27 cellular contexts compared by ENCODE assay signal in genomic region chr12:109612003-109612402, GRCh38. TPM values are rescaled to one million over a fixed set of nuclear protein-coding genes. Genes with fewer than 3 reads are reported as not detected.
DNase-seq lines count a peak whose midpoint lies in the region; ATAC-seq, FAIRE-seq and TF ChIP-seq lines count a peak whose summit lies in the region.
"Had no signal": no experiment of that assay in that cellular context is flagged by ENCODE, and none has a peak within 500 bp of the region (broad histone marks: within the 10 kb centered on the region; RNA-seq: fewer than 3 reads in every experiment).

No MANE protein-coding gene starts in this region.

- peak overlapping the region; percentile 50; the same call in 1 of the 2 replicates for H2BK12ac ChIP-seq in H1 (ENCODE audit: low read depth, low read length)

- WGBS in HepG2 (ENCODE audit: low lambda C conversion rate) = 70% methylated on average over 1 of the region's 3 CpGs
- 67% methylated on average over 2 of the region's 3 CpGs for WGBS in right lobe of liver (ENCODE audit: insufficient coverage, low coverage, low lambda C conversion rate, missing lambda C conversion rate)
- WGBS in H1 (ENCODE audit: extremely low coverage in 1 of 2, insufficient coverage in 1 of 2, insufficient read length in 1 of 2, insufficient replicate concordance in 2 of 2, low coverage in 1 of 2, low lambda C conversion rate in 2 of 2, missing lambda C conversion rate in 1 of 2), 2 experiments = 96% methylated on average over 3 of the region's 3 CpGs; no CpG with 5 or more reads in 1 of the 2 experiments
- 86 to 97% (median 86%) methylated on average over 3 of the region's 3 CpGs for WGBS in stomach, 5 donors

- H3K23ac ChIP-seq in H1 (ENCODE audit: insufficient read length) = no peak overlapping the region

- no peak overlapping the region for H4K8ac ChIP-seq in H1 (ENCODE audit: extremely low read depth, insufficient read depth, low read length)

- ATAC-seq in HepG2 = no peak
- ATAC-seq in right lobe of liver = no peak
- ATAC-seq in GM18858 (IDR thresholded peaks at IDR 0.05; ENCODE audit: unreplicated experiment) = no peak

- no peak for TF ChIP-seq EP300 in HepG2 (IDR thresholded peaks at IDR 0.05; ENCODE audit: low read depth in 2 of 2, low read length in 2 of 2)
- TF ChIP-seq EP300 in HepG2 (CRISPR knock-in tag; IDR thresholded peaks at IDR 0.05; ENCODE audit: borderline replicate concordance) = no peak
- no peak for TF ChIP-seq EP300 in H1 (IDR thresholded peaks at IDR 0.05; ENCODE audit: borderline replicate concordance in 1 of 2, low read depth in 2 of 2, low read length in 2 of 2)
- no peak for TF ChIP-seq EP300 in stomach (IDR thresholded peaks at IDR 0.05)

- H3K9me3 ChIP-seq in HepG2 (ENCODE audit: low read length) (no peaks in the 10 kb centered on the region), right lobe of liver (no peaks in the 10 kb centered on the region), OCI-LY3 (ENCODE audit: insufficient read depth, low read length) (no peaks in the 10 kb centered on the region), H1 (ENCODE audit: insufficient read depth in 2 of 2, low read depth in 1 of 2, low read length in 1 of 2) (no peaks in the 10 kb centered on the region), osteoblast (ENCODE audit: low read depth, low read length) (no peaks in the 10 kb centered on the region), stomach (no peaks in the 10 kb centered on the region)
- no peaks in the 10 kb centered on the region for H3K9me3 ChIP-seq in CD4-positive, alpha-beta memory T cell (ENCODE audit: control insufficient read depth in 1 of 2, low read length in 2 of 2)
- H3K9me3 ChIP-seq: A549 had no signal

- no peak for DNase-seq in HepG2 (ENCODE audit: low spot score)
- DNase-seq in right lobe of liver = no peak
- DNase-seq in H1 (ENCODE audit: low read depth in 1 of 2, low spot score in 2 of 2) = no peak
- peak; percentile 54 for DNase-seq in osteoblast (ENCODE audit: insufficient read length, low spot score, missing footprints)
- no peak for DNase-seq in CD4-positive, alpha-beta memory T cell
- no peak for DNase-seq in stomach
- DNase-seq: AML-193; CD4-positive, alpha-beta T cell; CD8-positive, alpha-beta memory T cell; COR-L47; DMS 273 treated with DMSO at 0.1 percent for 48 hours; DMS153; DMS53; DMS79; DND-41; EL; GDM1 had no signal

- no peak overlapping the region for H2AFZ ChIP-seq in HepG2 (ENCODE audit: low read length)
- peak overlapping the region; percentile 49; the same call in 1 of the 2 replicates for H2AFZ ChIP-seq in OCI-LY3 (ENCODE audit: low read depth, low read length)
- H2AFZ ChIP-seq in H1 (ENCODE audit: low read length) = no peak overlapping the region
- H2AFZ ChIP-seq in osteoblast (ENCODE audit: low read length) = no peak overlapping the region

- no peak overlapping the region for H2BK15ac ChIP-seq in H1 (ENCODE audit: low read length)

- H3K27ac Mint-ChIP-seq in CD4-positive, alpha-beta memory T cell = no peak overlapping the region
- H3K27ac Mint-ChIP-seq: B cell; CD4-positive, alpha-beta T cell had no signal

- FAIRE-seq in HepG2 (lab: Jason Lieb, UNC) = no peak
- no peak for FAIRE-seq in H1 (lab: Jason Lieb, UNC)
- FAIRE-seq: A549, GM12878, GM12892, GM18507, GM19239 had no signal

- H3K4me3 ChIP-seq in HepG2 (replicated peaks in 1 of 3; ENCODE audit: insufficient read depth in 1 of 3, low read depth in 2 of 3, low read length in 3 of 3) = no peak overlapping the region
- no peak overlapping the region for H3K4me3 ChIP-seq in right lobe of liver
- peak overlapping the region; percentile 60 for H3K4me3 ChIP-seq in OCI-LY3 (ENCODE audit: low read length)
- H3K4me3 ChIP-seq in H1 (ENCODE audit: extremely low read depth in 1 of 4, insufficient read depth in 2 of 4, low read depth in 3 of 4, low read length in 4 of 4) = no peak overlapping the region
- H3K4me3 ChIP-seq in osteoblast (ENCODE audit: insufficient read depth, low read length) = no peak overlapping the region
- H3K4me3 ChIP-seq in CD4-positive, alpha-beta memory T cell (ENCODE audit: low read length in 2 of 2) = no peak overlapping the region
- no peak overlapping the region for H3K4me3 ChIP-seq in stomach
- H3K4me3 ChIP-seq: A549, GM12878 had no signal

- POLR2A ChIA-PET in HepG2 (lab: Yijun Ruan, JAX) = no interaction called here
- POLR2A ChIA-PET in H1 (lab: Charles Lee; ENCODE audit: partially characterized antibody) = interaction anchor here (0.9 kb wide), 1 partner anchor 14 kb away, joined by 3 read pairs; no protein-coding TSS in a partner anchor
- POLR2A ChIA-PET in CD4-positive, alpha-beta memory T cell (lab: Charles Lee; ENCODE audit: partially characterized antibody) = no interaction called here

- intact Hi-C loops in HepG2 (cut with micrococcal nuclease; ENCODE audit: unreplicated experiment) = no loop called here
- intact Hi-C loops in right lobe of liver (cut with DNase I) = no loop called here
- intact Hi-C loops in CD4-positive, alpha-beta memory T cell (cut with micrococcal nuclease) = no loop called here
- intact Hi-C loops in stomach (cut with DNase I; ENCODE audit: low total_unique reads) = no loop called here

- H3K4me2 ChIP-seq in HepG2 (ENCODE audit: low read depth, low read length) (no peak overlapping the region), OCI-LY3 (ENCODE audit: low read length) (peak overlapping the region; percentile 83), H1 (ENCODE audit: insufficient read depth in 1 of 2, low read depth in 2 of 2, low read length in 2 of 2) (no peak overlapping the region), osteoblast (ENCODE audit: insufficient read depth, low read length) (no peak overlapping the region)
- H3K4me2 ChIP-seq: A549 had no signal

- no peaks in the 10 kb centered on the region for H3K4me1 Mint-ChIP-seq in CD4-positive, alpha-beta memory T cell
- H3K4me1 Mint-ChIP-seq: B cell; CD8-positive, alpha-beta memory T cell had no signal

- H4K20me1 ChIP-seq in HepG2 (ENCODE audit: insufficient read depth, low read length) = no peaks in the 10 kb centered on the region
- no peaks in the 10 kb centered on the region for H4K20me1 ChIP-seq in OCI-LY3 (ENCODE audit: insufficient read depth, low read length)
- no peaks in the 10 kb centered on the region for H4K20me1 ChIP-seq in H1 (replicated peaks in 1 of 2; ENCODE audit: control insufficient read depth in 1 of 2, insufficient read depth in 2 of 2, low read length in 2 of 2)
- H4K20me1 ChIP-seq in osteoblast (ENCODE audit: insufficient read depth, low read length) = no peaks in the 10 kb centered on the region

- H3K9ac ChIP-seq in HepG2 (ENCODE audit: insufficient read depth, low read depth, low read length) (no peak overlapping the region), OCI-LY3 (ENCODE audit: low read length) (peak overlapping the region; percentile 22; the same call in 1 of the 2 replicates), H1 (replicated peaks in 1 of 4; ENCODE audit: extremely low read depth in 1 of 4, low read depth in 3 of 4, low read length in 3 of 4) (no peak overlapping the region)

- H2BK120ac ChIP-seq in H1 (replicated peaks; ENCODE audit: low read depth, low read length) = no peak overlapping the region

- in situ Hi-C loops in HepG2 (cut with HindIII; ENCODE audit: extremely low pct_ligation_motif_present, low pct_unique_long_range_greater_than_20kb) = no loop called here

- TF ChIP-seq POLR2A in HepG2 (IDR thresholded peaks at IDR 0.05; ENCODE audit: insufficient read depth in 1 of 2, low read depth in 2 of 2, low read length in 2 of 2) (no peak), right lobe of liver (IDR thresholded peaks at IDR 0.05) (no peak), H1 (IDR thresholded peaks at IDR 0.05; ENCODE audit: control extremely low read depth in 1 of 2, low read depth in 2 of 2, low read length in 2 of 2) (no peak), stomach (IDR thresholded peaks at IDR 0.05) (no peak)

- H3K79me2 ChIP-seq in HepG2 (ENCODE audit: insufficient read depth, low read length) (no peaks in the 10 kb centered on the region), OCI-LY3 (ENCODE audit: low read length) (no peaks in the 10 kb centered on the region), H1 (ENCODE audit: control insufficient read depth in 1 of 2, insufficient read depth in 2 of 2, low read length in 2 of 2) (no peaks in the 10 kb centered on the region), osteoblast (ENCODE audit: insufficient read depth, low read length) (no peaks in the 10 kb centered on the region)

- no peak overlapping the region for H3K56ac ChIP-seq in H1 (replicated peaks; ENCODE audit: insufficient read length, low read depth, low read length)

- H3K4ac ChIP-seq in H1 (replicated peaks; ENCODE audit: insufficient read length, low read depth, low read length) = no peak overlapping the region

- TF ChIP-seq RAD21 in HepG2 (CRISPR knock-in tag; IDR thresholded peaks at IDR 0.05) = no peak
- no peak for TF ChIP-seq RAD21 in H1 (IDR thresholded peaks at IDR 0.05 in 1 of 2, conservative IDR thresholded peaks at IDR 0.05 in 1 of 2; ENCODE audit: low read depth in 2 of 2, low read length in 2 of 2)

- H2AK5ac ChIP-seq in H1 (ENCODE audit: low read depth, low read length) = no peak overlapping the region

- H4K5ac ChIP-seq in H1 (ENCODE audit: insufficient read length, low read depth, low read length) = no peak overlapping the region

- CTCF ChIA-PET in HepG2 (lab: Yijun Ruan, JAX; ENCODE audit: low intra/inter-chr PET ratio, low total read pairs) = no interaction called here
- CTCF ChIA-PET in H1 (lab: Charles Lee; ENCODE audit: partially characterized antibody) = interaction anchor here (1.0 to 5.7 kb wide), 10 partner anchors 8 to 162 kb away, joined by 3 to 42 read pairs (median 3); no protein-coding TSS in a partner anchor
- CTCF ChIA-PET in CD4-positive, alpha-beta memory T cell (lab: Charles Lee; ENCODE audit: partially characterized antibody) = no interaction called here

- H3K27me3 ChIP-seq in HepG2 (ENCODE audit: control insufficient read depth in 1 of 2, insufficient read depth in 2 of 2, low read length in 2 of 2) (peaks cover 9 to 40% of the 10 kb centered on the region in 2 experiments; a peak in 4 of 5 replicates), right lobe of liver (no peaks in the 10 kb centered on the region), OCI-LY3 (ENCODE audit: low read depth, low read length) (peaks cover 16% of the 10 kb centered on the region), H1 (replicated peaks in 1 of 4; ENCODE audit: control insufficient read depth in 3 of 4, extremely low read depth in 1 of 4, insufficient read depth in 3 of 4, low read length in 3 of 4) (0 out of 7 replicates have a peak, but pooled peaks cover 0 to 2% (median 0%) of the 10 kb centered on the region in 4 experiments), osteoblast (ENCODE audit: insufficient read depth, low read length) (peaks cover 42% of the 10 kb centered on the region), stomach (peaks cover 0 to 98% (median 35%) of the 10 kb centered on the region in 3 donors)
- peaks cover 8% of the 10 kb centered on the region for H3K27me3 ChIP-seq in CD4-positive, alpha-beta memory T cell (ENCODE audit: insufficient read depth, low read length)

- no peak overlapping the region for H2BK20ac ChIP-seq in H1 (ENCODE audit: low read length)

- H3K4me1 ChIP-seq in HepG2 (ENCODE audit: insufficient read depth, low read length) = peaks cover 10% of the 10 kb centered on the region
- peaks cover 0 to 14% (median 2%) of the 10 kb centered on the region in 4 donors for H3K4me1 ChIP-seq in right lobe of liver
- H3K4me1 ChIP-seq in OCI-LY3 (ENCODE audit: low read length) = peaks cover 23% of the 10 kb centered on the region
- peaks cover 0 to 3% (median 0%) of the 10 kb centered on the region in 4 experiments; a peak in 3 of 7 replicates for H3K4me1 ChIP-seq in H1 (replicated peaks in 1 of 4; ENCODE audit: control insufficient read depth in 3 of 4, insufficient read depth in 4 of 4, low read length in 3 of 4)
- H3K4me1 ChIP-seq in osteoblast (ENCODE audit: insufficient read depth, low read length) = no peaks in the 10 kb centered on the region
- H3K4me1 ChIP-seq in CD4-positive, alpha-beta memory T cell (ENCODE audit: insufficient read depth, low read length) = no peaks in the 10 kb centered on the region
- H3K4me1 ChIP-seq in stomach = peaks cover 0 to 2% (median under 1%) of the 10 kb centered on the region in 4 donors
- H3K4me1 ChIP-seq: A549 had no signal

- TF ChIP-seq CTCF in HepG2 (CRISPR knock-in tag; IDR thresholded peaks at IDR 0.05) (no peak), right lobe of liver (IDR thresholded peaks at IDR 0.05) (no peak), OCI-LY3 (IDR thresholded peaks at IDR 0.05; ENCODE audit: low read depth, low read length) (no peak), H1 (IDR thresholded peaks at IDR 0.05; ENCODE audit: control extremely low read depth in 1 of 3, insufficient read depth in 1 of 3, low read depth in 1 of 3, low read length in 3 of 3) (no peak), osteoblast (IDR thresholded peaks at IDR 0.05; ENCODE audit: extremely low read depth, low read depth, low read length) (no peak), stomach (IDR thresholded peaks at IDR 0.05) (no peak)

- no peaks in the 10 kb centered on the region for H3K23me2 ChIP-seq in H1 (ENCODE audit: low read depth, low read length)

- H3K9me3 Mint-ChIP-seq in CD4-positive, alpha-beta memory T cell = no peaks in the 10 kb centered on the region
- H3K9me3 Mint-ChIP-seq: CD4-positive, alpha-beta T cell had no signal

- H3K27ac ChIP-seq in HepG2 (ENCODE audit: extremely low read length, insufficient read depth, low read length) (no peak overlapping the region), right lobe of liver (no peak overlapping the region), OCI-LY3 (ENCODE audit: low read length) (peak overlapping the region; percentile 68), H1 (ENCODE audit: low read depth, low read length) (no peak overlapping the region), osteoblast (ENCODE audit: low read depth, low read length) (no peak overlapping the region), stomach (no peak overlapping the region)
- H3K27ac ChIP-seq in CD4-positive, alpha-beta memory T cell (ENCODE audit: low read depth, low read length) = no peak overlapping the region
- H3K27ac ChIP-seq: 22Rv1, A549, C4-2B had no signal

- no peak overlapping the region for H2BK5ac ChIP-seq in H1 (ENCODE audit: low read depth, low read length)

- no peak overlapping the region for H3K14ac ChIP-seq in H1 (ENCODE audit: insufficient read length)

- no peak overlapping the region for H4K91ac ChIP-seq in H1 (replicated peaks; ENCODE audit: insufficient read length, low read length)

- H3K79me1 ChIP-seq in H1 (ENCODE audit: low read depth, low read length) = no peaks in the 10 kb centered on the region

- no peak overlapping the region for H3K4me3 Mint-ChIP-seq in CD4-positive, alpha-beta memory T cell
- H3K4me3 Mint-ChIP-seq: B cell; CD4-positive, alpha-beta T cell; CD8-positive, alpha-beta memory T cell had no signal

- H3K36me3 ChIP-seq in HepG2 (replicated peaks in 1 of 2; ENCODE audit: control insufficient read depth in 1 of 2, insufficient read depth in 2 of 2, low read length in 2 of 2) (no peaks in the 10 kb centered on the region), right lobe of liver (no peaks in the 10 kb centered on the region), OCI-LY3 (replicated peaks; ENCODE audit: low read depth, low read length) (no peaks in the 10 kb centered on the region), H1 (ENCODE audit: control insufficient read depth in 2 of 4, insufficient read depth in 4 of 4, low read length in 3 of 4) (no peaks in the 10 kb centered on the region), osteoblast (ENCODE audit: insufficient read depth, low read length) (no peaks in the 10 kb centered on the region), stomach (no peaks in the 10 kb centered on the region)
- H3K36me3 ChIP-seq in CD4-positive, alpha-beta memory T cell (ENCODE audit: insufficient read depth, low read length) = no peaks in the 10 kb centered on the region

- no TSS peak for BruUV-seq in HepG2 (replicated peaks; lab: Mats Ljungman, UMichigan)

- H3K18ac ChIP-seq in H1 (ENCODE audit: extremely low read depth, low read length) = no peak overlapping the region

- H3K27me3 Mint-ChIP-seq in CD4-positive, alpha-beta memory T cell = peaks cover 11 to 32% of the 10 kb centered on the region in 2 donors

- no peaks in the 10 kb centered on the region for H3K36me3 Mint-ChIP-seq in CD4-positive, alpha-beta memory T cell
- H3K36me3 Mint-ChIP-seq: CD8-positive, alpha-beta memory T cell had no signal

RNA-seq across cellular contexts. Expression of gene MVK, which starts 38.4 kb away (rescaled TPM):
- 47.1 and 66.9 TPM in 2 replicates for total RNA-seq in HepG2 (2016; rRNA removed; fragmentation: Illumina TruSeq; extraction: Trizol)
- total RNA-seq in HepG2 (2016; cell fraction: cytosol; rRNA removed; fragmentation: Illumina TruSeq; extraction: Trizol; ENCODE audit: low read depth) = 15.1 and 17.9 TPM in 2 replicates
- total RNA-seq in HepG2 (2016; cell fraction: insoluble cytoplasmic fraction; rRNA removed; fragmentation: Illumina TruSeq; extraction: Trizol) = 40.9 and 70.6 TPM in 2 replicates
- 34.1 and 39.6 TPM in 2 replicates for total RNA-seq in HepG2 (2016; cell fraction: membrane; rRNA removed; fragmentation: Illumina TruSeq; extraction: Trizol)
- 38.8 and 47.2 TPM in 2 replicates for total RNA-seq in HepG2 (2016; cell fraction: nucleus; rRNA removed; fragmentation: Illumina TruSeq; extraction: Trizol)
- 11.6 and 22.5 TPM in 2 replicates for polyA plus RNA-seq in HepG2 (2011; rRNA removed)
- polyA plus RNA-seq in HepG2 (2011; cell fraction: cytosol; rRNA removed) = 12.4 and 13.5 TPM in 2 replicates
- polyA plus RNA-seq in HepG2 (2011; cell fraction: nucleus; rRNA removed) = 32.0 and 47.6 TPM in 2 replicates
- polyA plus RNA-seq in HepG2 (2012) = 19.2 and 28.6 TPM in 2 replicates
- polyA plus RNA-seq in HepG2 (2016; cell fraction: cytosol; fragmentation: Illumina TruSeq; extraction: Trizol; ENCODE audit: low read depth) = 16.3 and 19.9 TPM in 2 replicates
- polyA plus RNA-seq in HepG2 (2016; cell fraction: insoluble cytoplasmic fraction; fragmentation: Illumina TruSeq; extraction: Trizol; ENCODE audit: low read depth) = 42.0 and 50.4 TPM in 2 replicates
- 26.9 and 30.0 TPM in 2 replicates for polyA plus RNA-seq in HepG2 (2016; cell fraction: membrane; fragmentation: Illumina TruSeq; extraction: Trizol; ENCODE audit: low read depth)
- polyA plus RNA-seq in HepG2 (2016; cell fraction: nucleus; fragmentation: Illumina TruSeq; extraction: Trizol; ENCODE audit: insufficient read depth, low read depth) = 78.2 and 82.6 TPM in 2 replicates
- 19.6 and 22.9 TPM in 2 replicates for polyA minus RNA-seq in HepG2 (2011; rRNA and poly(A)+ RNA removed; ENCODE audit: low replicate concordance)
- 6.1 and 8.0 TPM in 2 replicates for polyA minus RNA-seq in HepG2 (2011; cell fraction: cytosol; rRNA and poly(A)+ RNA removed)
- 12.2 and 21.1 TPM in 2 replicates for polyA minus RNA-seq in HepG2 (2011; cell fraction: nucleus; rRNA and poly(A)+ RNA removed)
- total RNA-seq in right lobe of liver = 10 to 100 TPM; 14.2 to 60.0 (median 37.6) TPM
- 15.7 and 17.0 TPM in 2 replicates for total RNA-seq in H1 (2021; fragmentation: NEBNext Ultra II Directional; extraction: Animal tissue kit (Norgen Biotek cat#: 25700))
- polyA plus RNA-seq in H1 (2011; rRNA removed) = 20.9 and 21.5 TPM in 2 replicates
- 14.7 TPM for polyA plus RNA-seq in H1 (2011; cell fraction: cytosol; rRNA removed)
- polyA plus RNA-seq in H1 (2011; cell fraction: nucleus; rRNA removed) = 20.3 TPM
- polyA plus RNA-seq in H1 (2012, experiment 1 of 2) = 13.6 to 17.0 TPM (median 14.5 TPM) in 4 replicates
- 12.2 TPM for polyA plus RNA-seq in H1 (2012, experiment 2 of 2)
- 14.5 TPM for polyA plus RNA-seq in H1 (2013, experiment 1 of 2)
- polyA plus RNA-seq in H1 (2013, experiment 2 of 2) = 16.0 TPM
- polyA minus RNA-seq in H1 (2011; rRNA and poly(A)+ RNA removed) = 11.4 and 17.2 TPM in 2 replicates
- polyA minus RNA-seq in H1 (2011; cell fraction: cytosol; rRNA and poly(A)+ RNA removed) = 5.5 TPM
- 14.6 TPM for polyA minus RNA-seq in H1 (2011; cell fraction: nucleus; rRNA and poly(A)+ RNA removed)
- 31.1 and 31.2 TPM in 2 replicates for total RNA-seq in osteoblast
- 10 to 100 TPM; 10.0 to 11.0 TPM for total RNA-seq in CD4-positive, alpha-beta memory T cell
- polyA plus RNA-seq in CD4-positive, alpha-beta memory T cell = 1 to 10 TPM; 1.9 to 4.2 TPM
- 10 to 100 TPM in 3 of 5 donors, 1 to 10 TPM in 2; 1.2 to 16.7 (median 10.7) TPM for total RNA-seq in stomach
- polyA plus RNA-seq in stomach = 10 to 100 TPM; 16.7 to 22.8 (median 18.0) TPM

RNA-seq across cellular contexts. Expression of gene MMAB, which starts 38.7 kb away (rescaled TPM):
- total RNA-seq in HepG2 (2016; rRNA removed; fragmentation: Illumina TruSeq; extraction: Trizol) (77.3 and 112 TPM in 2 replicates), right lobe of liver (10 to 100 TPM; 42.6 to 99.8 (median 65.2) TPM), osteoblast (34.4 and 35.7 TPM in 2 replicates), stomach (10 to 100 TPM in 3 of 5 donors, 1 to 10 TPM in 2; 6.2 to 71.2 (median 13.6) TPM)
- total RNA-seq in HepG2 (2016; cell fraction: cytosol; rRNA removed; fragmentation: Illumina TruSeq; extraction: Trizol; ENCODE audit: low read depth) = 32.4 and 42.7 TPM in 2 replicates
- 80.5 and 108 TPM in 2 replicates for total RNA-seq in HepG2 (2016; cell fraction: insoluble cytoplasmic fraction; rRNA removed; fragmentation: Illumina TruSeq; extraction: Trizol)
- total RNA-seq in HepG2 (2016; cell fraction: membrane; rRNA removed; fragmentation: Illumina TruSeq; extraction: Trizol) = 59.5 and 67.4 TPM in 2 replicates
- 37.8 and 41.0 TPM in 2 replicates for total RNA-seq in HepG2 (2016; cell fraction: nucleus; rRNA removed; fragmentation: Illumina TruSeq; extraction: Trizol)
- polyA plus RNA-seq in HepG2 (2011; rRNA removed) (26.1 and 33.2 TPM in 2 replicates), H1 (2011; rRNA removed) (12.9 and 14.5 TPM in 2 replicates), stomach (10 to 100 TPM; 44.1 to 51.8 (median 47.4) TPM)
- 29.9 and 32.2 TPM in 2 replicates for polyA plus RNA-seq in HepG2 (2011; cell fraction: cytosol; rRNA removed)
- 34.9 and 43.2 TPM in 2 replicates for polyA plus RNA-seq in HepG2 (2011; cell fraction: nucleus; rRNA removed)
- polyA plus RNA-seq in HepG2 (2012) = 39.1 and 40.4 TPM in 2 replicates
- polyA plus RNA-seq in HepG2 (2016; cell fraction: cytosol; fragmentation: Illumina TruSeq; extraction: Trizol; ENCODE audit: low read depth) = 36.6 and 44.0 TPM in 2 replicates
- polyA plus RNA-seq in HepG2 (2016; cell fraction: insoluble cytoplasmic fraction; fragmentation: Illumina TruSeq; extraction: Trizol; ENCODE audit: low read depth) = 98.7 and 99.8 TPM in 2 replicates
- 39.9 and 52.5 TPM in 2 replicates for polyA plus RNA-seq in HepG2 (2016; cell fraction: membrane; fragmentation: Illumina TruSeq; extraction: Trizol; ENCODE audit: low read depth)
- polyA plus RNA-seq in HepG2 (2016; cell fraction: nucleus; fragmentation: Illumina TruSeq; extraction: Trizol; ENCODE audit: insufficient read depth, low read depth) = 58.2 and 63.9 TPM in 2 replicates
- polyA minus RNA-seq in HepG2 (2011; rRNA and poly(A)+ RNA removed; ENCODE audit: low replicate concordance) = 37.1 and 53.3 TPM in 2 replicates
- 11.8 and 16.2 TPM in 2 replicates for polyA minus RNA-seq in HepG2 (2011; cell fraction: cytosol; rRNA and poly(A)+ RNA removed)
- 21.0 and 29.1 TPM in 2 replicates for polyA minus RNA-seq in HepG2 (2011; cell fraction: nucleus; rRNA and poly(A)+ RNA removed)
- 17.1 and 18.5 TPM in 2 replicates for total RNA-seq in H1 (2021; fragmentation: NEBNext Ultra II Directional; extraction: Animal tissue kit (Norgen Biotek cat#: 25700))
- polyA plus RNA-seq in H1 (2011; cell fraction: cytosol; rRNA removed) = 15.4 TPM
- polyA plus RNA-seq in H1 (2011; cell fraction: nucleus; rRNA removed) = 14.1 TPM
- polyA plus RNA-seq in H1 (2012, experiment 1 of 2) = 19.3 to 22.5 TPM (median 21.5 TPM) in 4 replicates
- polyA plus RNA-seq in H1 (2012, experiment 2 of 2) = 24.4 TPM
- polyA plus RNA-seq in H1 (2013, experiment 1 of 2) = 13.2 TPM
- polyA plus RNA-seq in H1 (2013, experiment 2 of 2) = 14.4 TPM
- 11.6 and 14.7 TPM in 2 replicates for polyA minus RNA-seq in H1 (2011; rRNA and poly(A)+ RNA removed)
- polyA minus RNA-seq in H1 (2011; cell fraction: cytosol; rRNA and poly(A)+ RNA removed) = 11.4 TPM
- 16.3 TPM for polyA minus RNA-seq in H1 (2011; cell fraction: nucleus; rRNA and poly(A)+ RNA removed)
- 10 to 100 TPM; 16.0 to 16.9 TPM for total RNA-seq in CD4-positive, alpha-beta memory T cell
- polyA plus RNA-seq in CD4-positive, alpha-beta memory T cell = 10 to 100 TPM; 17.2 to 30.2 TPM

Comparison
In these comparisons a context has a peak if more than half of its experiments do, and no peak if none do; other contexts are left out.
1. Of the 41 proteins assayed by ChIP-seq in both HepG2 and H1: peak only in HepG2: none; only in H1: KDM1A; in both: none; in neither: 40.